In genomic region chr14:33307691-33308369, GRCh38 we compare ENCODE assay signal across 12 cellular contexts.
A peak's percentile ranks its signal among the peaks of the same experiment; 100 is the strongest.
DNase-seq lines count a peak whose midpoint lies in the region; ATAC-seq and TF ChIP-seq lines count a peak whose summit lies in the region.
"Had no signal": no experiment of that assay in that cellular context is flagged by ENCODE, and none has a peak within 500 bp of the region (broad histone marks: within the 10 kb centered on the region; RNA-seq: fewer than 3 reads in every experiment).

No MANE protein-coding gene starts in this region.

- DNase-seq in AG20443 (ENCODE audit: low spot score) (peak; percentile 79), NCI-H1694 (lab: John Stamatoyannopoulos, UW) (peak; percentile 93), cardiac fibroblast (ENCODE audit: low read depth in 2 of 2) (peak; percentile 32 to 72), lung microvascular endothelial cell (ENCODE audit: low read depth in 2 of 2) (peak; percentile 70 to 93), brain microvascular endothelial cell (no peak)
- no peak for DNase-seq in activated CD8-positive, alpha-beta memory T cell treated with anti-CD3 and anti-CD28 coated beads, Interleukin-2, amount 50 U/mL, for 4 hours
- DNase-seq in activated CD8-positive, alpha-beta memory T cell treated with anti-CD3 and anti-CD28 coated beads, Interleukin-2, amount 50 U/mL, for 48 hours: no peak
- DNase-seq: Calu3, cerebellar nuclear complex, WERI-Rb-1 had no signal

- H3K36me3 ChIP-seq in brain microvascular endothelial cell (replicated peaks): no peaks in the 10 kb centered on the region
- H3K36me3 ChIP-seq: WERI-Rb-1 had no signal

- no peak for ATAC-seq in HG03378 (IDR thresholded peaks at IDR 0.05; ENCODE audit: unreplicated experiment)
- ATAC-seq: natural killer cell treated with Interleukin-12 subunit alpha and Interleukin-12 subunit beta and Interleukin-15 and Interleukin-18, amount 100 ng/mL, for 72 hours had no signal

- H3K4me3 ChIP-seq in cardiac fibroblast (replicated peaks in 1 of 2; ENCODE audit: low read depth in 2 of 2, low read length in 2 of 2): no peak overlapping the region
- no peak overlapping the region for H3K4me3 ChIP-seq in brain microvascular endothelial cell (ENCODE audit: low read depth, low read length)

- in situ Hi-C loops in brain microvascular endothelial cell (cut with HindIII; ENCODE audit: low pct_ligation_motif_present, low sequenced_read_pairs): no loop called here

- no peaks in the 10 kb centered on the region for H3K27me3 ChIP-seq in brain microvascular endothelial cell (replicated peaks)

- TF ChIP-seq CTCF in cardiac fibroblast (IDR thresholded peaks at IDR 0.05; ENCODE audit: low read depth, low read length) (no peak), brain microvascular endothelial cell (IDR thresholded peaks at IDR 0.05; ENCODE audit: low read depth, low read length, missing control alignments) (no peak)

- no peak overlapping the region for H3K27ac ChIP-seq in brain microvascular endothelial cell
- H3K27ac ChIP-seq: WERI-Rb-1 had no signal

Comparison
In these comparisons a context has a peak if more than half of its experiments do, and no peak if none do; other contexts are left out.
1. DNase-seq: peak in AG20443 (single experiment), NCI-H1694 (single experiment), cardiac fibroblast (2 of 2) and lung microvascular endothelial cell (2 of 2); none in brain microvascular endothelial cell (single experiment), activated CD8-positive, alpha-beta memory T cell treated with anti-CD3 and anti-CD28 coated beads, Interleukin-2, amount 50 U/mL, for 4 hours (single experiment) and activated CD8-positive, alpha-beta memory T cell treated with anti-CD3 and anti-CD28 coated beads, Interleukin-2, amount 50 U/mL, for 48 hours (single experiment).